In the genomic region with DNA sequence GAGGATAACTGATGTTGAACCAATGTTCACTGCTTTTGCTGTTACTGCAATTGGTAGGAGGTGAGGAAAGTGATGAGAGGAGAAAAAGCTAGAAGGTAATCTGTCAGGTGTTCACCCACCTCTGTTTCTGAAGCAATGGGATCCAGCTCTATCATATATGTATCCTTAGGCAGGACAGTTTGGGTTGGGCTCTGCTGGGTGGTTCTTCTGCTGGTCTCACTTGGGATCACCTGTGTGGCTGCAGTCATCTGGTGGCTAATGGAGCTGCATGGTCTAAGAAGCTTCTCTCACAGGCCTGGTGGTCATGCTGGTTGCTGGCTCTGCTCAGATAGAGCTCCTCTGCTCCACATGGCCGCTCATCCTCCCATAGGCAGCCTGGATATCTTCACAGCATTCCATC, we compare ENCODE assay signal across 35 cellular contexts. TPM values are rescaled to one million over a fixed set of nuclear protein-coding genes. Genes with fewer than 3 reads are reported as not detected.
DNase-seq lines count a peak whose midpoint lies in the region; ATAC-seq, FAIRE-seq and TF ChIP-seq lines count a peak whose summit lies in the region.
"Had no signal": no experiment of that assay in that cellular context is flagged by ENCODE, and none has a peak within 500 bp of the region (broad histone marks: within the 10 kb centered on the region; RNA-seq: fewer than 3 reads in every experiment).

No MANE protein-coding gene starts in this region.

- H3K27ac ChIP-seq in HepG2 (ENCODE audit: extremely low read length, insufficient read depth, low read length), result no peak overlapping the region
- H3K27ac ChIP-seq in right lobe of liver, result no peak overlapping the region
- H3K27ac ChIP-seq in GM23338 (ENCODE audit: low read depth), result no peak overlapping the region
- no peak overlapping the region for H3K27ac ChIP-seq in HEK293 (ENCODE audit: extremely low read depth, low read depth, low read length)
- H3K27ac ChIP-seq in tibial artery, result no peak overlapping the region
- H3K27ac ChIP-seq in caudate nucleus (ENCODE audit: low read depth, low read length), result no peak overlapping the region
- H3K27ac ChIP-seq: 22Rv1; A549; BLaER1; BLaER1 treated with 17β-estradiol and CSF1 and Interleukin-3, amounts not matched to agents 10 nM and 100 nM; C4-2B had no signal

- H3K9me3 ChIP-seq in HepG2 (ENCODE audit: low read length) (peaks cover 29% of the 10 kb centered on the region), right lobe of liver (no peaks in the 10 kb centered on the region), HEK293 (ENCODE audit: control insufficient read depth, insufficient read depth, low read depth, low read length) (no peaks in the 10 kb centered on the region), tibial artery (peaks cover 0 to 14% (median 7%) of the 10 kb centered on the region in 3 donors)

- 83% methylated on average over 1 of the region's 1 CpG for WGBS in HepG2 (ENCODE audit: low lambda C conversion rate)
- WGBS in right lobe of liver (ENCODE audit: insufficient coverage, low coverage, low lambda C conversion rate, missing lambda C conversion rate), result no CpG with 5 or more reads among the region's 1 CpG

- no peak overlapping the region for H3K27ac Mint-ChIP-seq in GM23338
- H3K27ac Mint-ChIP-seq: B cell; CD14-positive monocyte; CD4-positive, alpha-beta memory T cell; CD4-positive, alpha-beta T cell; CD4-positive, CD25-positive, alpha-beta regulatory T cell; CD8-positive, alpha-beta T cell had no signal

- H3K4me3 ChIP-seq in HepG2 (replicated peaks in 1 of 3; ENCODE audit: insufficient read depth in 1 of 3, low read depth in 2 of 3, low read length in 3 of 3) (no peak overlapping the region), right lobe of liver (no peak overlapping the region), GM23338 (no peak overlapping the region), HEK293 (ENCODE audit: low read depth, low read length) (no peak overlapping the region), tibial artery (no peak overlapping the region)
- H3K4me3 ChIP-seq: A549; BLaER1; BLaER1 treated with 17β-estradiol and CSF1 and Interleukin-3, amounts not matched to agents 10 nM and 100 nM had no signal

- no peaks in the 10 kb centered on the region for H3F3A ChIP-seq in GM23338 (replicated peaks; ENCODE audit: low read depth)

- H3K9ac ChIP-seq in HepG2 (ENCODE audit: insufficient read depth, low read depth, low read length), result no peak overlapping the region
- H3K9ac ChIP-seq: BLaER1; BLaER1 treated with 17β-estradiol and CSF1 and Interleukin-3, amounts not matched to agents 10 nM and 100 nM had no signal

- CTCF ChIA-PET in HepG2 (lab: Yijun Ruan, JAX; ENCODE audit: low intra/inter-chr PET ratio, low total read pairs), result no interaction called here
- CTCF ChIA-PET in HEK293 (lab: Yijun Ruan, JAX), result interaction anchor here (1.0 kb wide), 1 partner anchor 139 kb away, joined by 3 read pairs; no protein-coding TSS in a partner anchor

- no peak for DNase-seq in HepG2 (ENCODE audit: low spot score)
- DNase-seq in right lobe of liver, result no peak
- DNase-seq in GM23338 (ENCODE audit: low spot score), result no peak
- no peak for DNase-seq in tibial artery
- no peak for DNase-seq in caudate nucleus (lab: John Stamatoyannopoulos, UW)
- DNase-seq: 8988T; ACHN; AML-193; BE2C; C1 segment of cervical spinal cord; Caco-2; Calu3; CD4-positive, alpha-beta memory T cell; CD4-positive, alpha-beta T cell; CD4-positive, CD25-positive, alpha-beta regulatory T cell; CD8-positive, alpha-beta memory T cell; CD8-positive, alpha-beta T cell; COR-L47; DMS 273 treated with DMSO at 0.1 percent for 48 hours; DMS153; DMS53; DMS79; DMS79 treated with DMSO at 0.1 percent for 48 hours; DND-41; EL had no signal

- POLR2A ChIA-PET in HepG2 (lab: Yijun Ruan, JAX), result no interaction called here
- POLR2A ChIA-PET in HEK293 (lab: Yijun Ruan, JAX), result no interaction called here

- no peaks in the 10 kb centered on the region for H3K79me2 ChIP-seq in HepG2 (ENCODE audit: insufficient read depth, low read length)
- no peaks in the 10 kb centered on the region for H3K79me2 ChIP-seq in GM23338 (replicated peaks; ENCODE audit: insufficient read depth)

- H2AFZ ChIP-seq in HepG2 (ENCODE audit: low read length) (no peak overlapping the region), GM23338 (no peak overlapping the region)

- H4K20me1 ChIP-seq in HepG2 (ENCODE audit: insufficient read depth, low read length) (no peaks in the 10 kb centered on the region), GM23338 (replicated peaks; ENCODE audit: insufficient read depth) (no peaks in the 10 kb centered on the region)
- H4K20me1 ChIP-seq: BLaER1; BLaER1 treated with 17β-estradiol and CSF1 and Interleukin-3, amounts not matched to agents 10 nM and 100 nM had no signal

- ATAC-seq in HepG2, result no peak
- no peak for ATAC-seq in right lobe of liver
- no peak for ATAC-seq in GM23338
- ATAC-seq: A549; CD8-positive, alpha-beta T cell had no signal

- H3K27me3 ChIP-seq in HepG2 (ENCODE audit: control insufficient read depth in 1 of 2, insufficient read depth in 2 of 2, low read length in 2 of 2) (no peaks in the 10 kb centered on the region), right lobe of liver (no peaks in the 10 kb centered on the region), GM23338 (ENCODE audit: insufficient read depth) (no peaks in the 10 kb centered on the region), tibial artery (no peaks in the 10 kb centered on the region)
- H3K27me3 ChIP-seq: BE2C; BLaER1; BLaER1 treated with 17β-estradiol and CSF1 and Interleukin-3, amounts not matched to agents 10 nM and 100 nM had no signal

- peaks cover 75% of the 10 kb centered on the region for H3K4me1 ChIP-seq in HepG2 (ENCODE audit: insufficient read depth, low read length)
- H3K4me1 ChIP-seq in right lobe of liver, result peaks cover 0 to 29% (median 12%) of the 10 kb centered on the region in 4 donors
- 0 out of 2 replicates have a peak, but pooled peaks cover 5% of the 10 kb centered on the region for H3K4me1 ChIP-seq in GM23338 (ENCODE audit: insufficient read depth)
- no peaks in the 10 kb centered on the region for H3K4me1 ChIP-seq in HEK293 (ENCODE audit: control insufficient read depth, insufficient read depth, low read length)
- peaks cover 0 to 6% (median 0%) of the 10 kb centered on the region in 4 donors for H3K4me1 ChIP-seq in tibial artery
- H3K4me1 ChIP-seq: A549, BE2C, BLaER1 had no signal

- in situ Hi-C loops in HepG2 (cut with HindIII; ENCODE audit: extremely low pct_ligation_motif_present, low pct_unique_long_range_greater_than_20kb), result no loop called here

- TF ChIP-seq POLR2A in HepG2 (IDR thresholded peaks at IDR 0.05; ENCODE audit: insufficient read depth in 1 of 2, low read depth in 2 of 2, low read length in 2 of 2) (no peak), right lobe of liver (IDR thresholded peaks at IDR 0.05) (no peak)

- peaks cover 22% of the 10 kb centered on the region for H3K36me3 Mint-ChIP-seq in GM23338 (ENCODE audit: low read depth)
- H3K36me3 Mint-ChIP-seq: CD14-positive monocyte; CD8-positive, alpha-beta T cell had no signal

- FAIRE-seq in HepG2 (lab: Jason Lieb, UNC), result no peak
- FAIRE-seq: A204.1, A549, D721Med had no signal

- peaks cover 14% of the 10 kb centered on the region for H3K4me1 Mint-ChIP-seq in GM23338
- H3K4me1 Mint-ChIP-seq: B cell; CD14-positive monocyte; CD4-positive, CD25-positive, alpha-beta regulatory T cell; CD8-positive, alpha-beta memory T cell had no signal

- intact Hi-C loops in HepG2 (cut with micrococcal nuclease; ENCODE audit: unreplicated experiment), result no loop called here
- intact Hi-C loops in right lobe of liver (cut with DNase I), result no loop called here
- intact Hi-C loops in tibial artery (cut with DNase I; ENCODE audit: low total_unique reads), result no loop called here

- TF ChIP-seq EP300 in HepG2 (IDR thresholded peaks at IDR 0.05; ENCODE audit: low read depth in 2 of 2, low read length in 2 of 2) (no peak), HepG2 (CRISPR knock-in tag; IDR thresholded peaks at IDR 0.05; ENCODE audit: borderline replicate concordance) (no peak)

- H3K9me2 ChIP-seq in GM23338 (ENCODE audit: insufficient read depth), result no peaks in the 10 kb centered on the region

- H3K36me3 ChIP-seq in HepG2 (replicated peaks in 1 of 2; ENCODE audit: control insufficient read depth in 1 of 2, insufficient read depth in 2 of 2, low read length in 2 of 2) (no peaks in the 10 kb centered on the region), right lobe of liver (no peaks in the 10 kb centered on the region), GM23338 (ENCODE audit: insufficient read depth) (no peaks in the 10 kb centered on the region), HEK293 (ENCODE audit: control insufficient read depth in 2 of 2, insufficient read depth in 1 of 2, low read length in 2 of 2) (no peaks in the 10 kb centered on the region), tibial artery (no peaks in the 10 kb centered on the region)
- H3K36me3 ChIP-seq: BE2C; BLaER1; BLaER1 treated with 17β-estradiol and CSF1 and Interleukin-3, amounts not matched to agents 10 nM and 100 nM had no signal

- peaks cover 3% of the 10 kb centered on the region for H3K27me3 Mint-ChIP-seq in GM23338 (ENCODE audit: insufficient read depth, low read depth, poor library complexity)

- no peak overlapping the region for H3K4me3 Mint-ChIP-seq in GM23338
- H3K4me3 Mint-ChIP-seq: B cell; CD14-positive monocyte; CD4-positive, alpha-beta memory T cell; CD4-positive, alpha-beta T cell; CD4-positive, CD25-positive, alpha-beta regulatory T cell; CD8-positive, alpha-beta memory T cell; CD8-positive, alpha-beta T cell had no signal

- TF ChIP-seq CTCF in HepG2 (CRISPR knock-in tag; IDR thresholded peaks at IDR 0.05) (no peak), right lobe of liver (IDR thresholded peaks at IDR 0.05) (no peak), GM23338 (conservative IDR thresholded peaks at IDR 0.05; ENCODE audit: low read depth in 2 of 2) (no peak), HEK293 (tag by site-specific recombination; IDR thresholded peaks at IDR 0.05) (no peak), tibial artery (IDR thresholded peaks at IDR 0.05) (no peak)

- no peak for TF ChIP-seq RAD21 in HepG2 (CRISPR knock-in tag; IDR thresholded peaks at IDR 0.05)

- no TSS peak for BruUV-seq in HepG2 (replicated peaks; lab: Mats Ljungman, UMichigan)

- H3K9me3 Mint-ChIP-seq in GM23338, result peaks cover 76% of the 10 kb centered on the region

- H3K4me2 ChIP-seq in HepG2 (ENCODE audit: low read depth, low read length), result no peak overlapping the region
- no peak overlapping the region for H3K4me2 ChIP-seq in GM23338
- H3K4me2 ChIP-seq: A549; BLaER1; BLaER1 treated with 17β-estradiol and CSF1 and Interleukin-3, amounts not matched to agents 10 nM and 100 nM had no signal

RNA-seq across cellular contexts. Expression of gene ZCCHC14, which starts 40.2 kb away (rescaled TPM):
- 12.5 and 20.4 TPM in 2 replicates for total RNA-seq in HepG2 (2016; rRNA removed; fragmentation: Illumina TruSeq; extraction: Trizol)
- 10.4 and 15.8 TPM in 2 replicates for total RNA-seq in HepG2 (2016; cell fraction: cytosol; rRNA removed; fragmentation: Illumina TruSeq; extraction: Trizol; ENCODE audit: low read depth)
- total RNA-seq in HepG2 (2016; cell fraction: insoluble cytoplasmic fraction; rRNA removed; fragmentation: Illumina TruSeq; extraction: Trizol), result 11.4 and 19.2 TPM in 2 replicates
- total RNA-seq in HepG2 (2016; cell fraction: membrane; rRNA removed; fragmentation: Illumina TruSeq; extraction: Trizol), result 9.4 and 10.4 TPM in 2 replicates
- total RNA-seq in HepG2 (2016; cell fraction: nucleus; rRNA removed; fragmentation: Illumina TruSeq; extraction: Trizol), result 21.7 and 25.2 TPM in 2 replicates
- 12.4 and 13.9 TPM in 2 replicates for polyA plus RNA-seq in HepG2 (2011; rRNA removed)
- polyA plus RNA-seq in HepG2 (2011; cell fraction: cytosol; rRNA removed), result 7.2 and 8.1 TPM in 2 replicates
- 44.4 and 55.9 TPM in 2 replicates for polyA plus RNA-seq in HepG2 (2011; cell fraction: nucleus; rRNA removed)
- polyA plus RNA-seq in HepG2 (2012), result 24.9 and 25.6 TPM in 2 replicates
- 0.75 and 0.90 TPM in 2 replicates for polyA plus RNA-seq in HepG2 (2016; cell fraction: cytosol; fragmentation: Illumina TruSeq; extraction: Trizol; ENCODE audit: low read depth)
- 19.5 and 24.4 TPM in 2 replicates for polyA plus RNA-seq in HepG2 (2016; cell fraction: insoluble cytoplasmic fraction; fragmentation: Illumina TruSeq; extraction: Trizol; ENCODE audit: low read depth)
- 3.1 and 3.9 TPM in 2 replicates for polyA plus RNA-seq in HepG2 (2016; cell fraction: membrane; fragmentation: Illumina TruSeq; extraction: Trizol; ENCODE audit: low read depth)
- 46.5 and 48.4 TPM in 2 replicates for polyA plus RNA-seq in HepG2 (2016; cell fraction: nucleus; fragmentation: Illumina TruSeq; extraction: Trizol; ENCODE audit: insufficient read depth, low read depth)
- polyA minus RNA-seq in HepG2 (2011; rRNA and poly(A)+ RNA removed; ENCODE audit: low replicate concordance), result 16.6 and 28.7 TPM in 2 replicates
- polyA minus RNA-seq in HepG2 (2011; cell fraction: cytosol; rRNA and poly(A)+ RNA removed), result 20.6 and 23.9 TPM in 2 replicates
- 24.0 and 26.7 TPM in 2 replicates for polyA minus RNA-seq in HepG2 (2011; cell fraction: nucleus; rRNA and poly(A)+ RNA removed)
- total RNA-seq in right lobe of liver, result 10 to 100 TPM; 12.6 to 26.5 (median 17.7) TPM
- total RNA-seq in GM23338 (2014; rRNA removed; shearing (Covaris generic)), result 22.4 and 31.2 TPM in 2 replicates
- polyA plus RNA-seq in GM23338 (2016; fragmentation: Nextera tagmentation; extraction: Ambion mirVana), result 6.8 and 7.6 TPM in 2 replicates

Comparison
In these comparisons a context has a peak if more than half of its experiments do, and no peak if none do; other contexts are left out.
1. Of the 63 proteins assayed by ChIP-seq in both HepG2 and HEK293: peak only in HepG2: ZNF280D; only in HEK293: SETDB1; in both: none; in neither: 61.